1 cellular context compared by ENCODE assay signal in the genomic region with DNA sequence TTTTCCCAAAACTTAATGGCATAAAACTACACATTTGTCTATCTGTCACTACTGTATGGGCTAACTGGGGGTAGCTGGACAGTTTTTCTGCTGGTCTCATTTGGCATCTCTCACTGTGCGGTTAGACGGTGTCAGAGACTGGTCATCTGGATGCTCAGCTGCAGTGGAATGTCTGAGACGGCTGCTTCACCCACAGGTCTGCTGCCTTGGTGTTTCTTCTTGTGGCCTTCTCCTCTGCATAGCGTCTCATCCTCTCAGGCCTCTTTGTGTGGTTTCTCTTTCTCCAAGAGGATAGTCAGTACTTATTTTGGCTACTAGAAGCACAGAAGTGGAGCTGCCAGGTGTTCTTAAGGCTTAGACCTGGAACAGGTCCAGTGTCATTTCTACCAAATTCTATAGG.
TF ChIP-seq lines count a peak whose summit lies in the region.

No MANE protein-coding gene starts in this region.

TF ChIP-seq in SK-N-SH, 30 proteins besides CTCF, POLR2A, EP300 and RAD21 (continued from another document):
- TF ChIP-seq, protein P1, sequence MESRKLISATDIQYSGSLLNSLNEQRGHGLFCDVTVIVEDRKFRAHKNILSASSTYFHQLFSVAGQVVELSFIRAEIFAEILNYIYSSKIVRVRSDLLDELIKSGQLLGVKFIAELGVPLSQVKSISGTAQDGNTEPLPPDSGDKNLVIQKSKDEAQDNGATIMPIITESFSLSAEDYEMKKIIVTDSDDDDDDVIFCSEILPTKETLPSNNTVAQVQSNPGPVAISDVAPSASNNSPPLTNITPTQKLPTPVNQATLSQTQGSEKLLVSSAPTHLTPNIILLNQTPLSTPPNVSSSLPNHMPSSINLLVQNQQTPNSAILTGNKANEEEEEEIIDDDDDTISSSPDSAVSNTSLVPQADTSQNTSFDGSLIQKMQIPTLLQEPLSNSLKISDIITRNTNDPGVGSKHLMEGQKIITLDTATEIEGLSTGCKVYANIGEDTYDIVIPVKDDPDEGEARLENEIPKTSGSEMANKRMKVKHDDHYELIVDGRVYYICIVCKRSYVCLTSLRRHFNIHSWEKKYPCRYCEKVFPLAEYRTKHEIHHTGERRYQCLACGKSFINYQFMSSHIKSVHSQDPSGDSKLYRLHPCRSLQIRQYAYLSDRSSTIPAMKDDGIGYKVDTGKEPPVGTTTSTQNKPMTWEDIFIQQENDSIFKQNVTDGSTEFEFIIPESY (IDR thresholded peaks at IDR 0.05; ENCODE audit: borderline replicate concordance, low read depth), result no peak
- TF ChIP-seq RFX5 (IDR thresholded peaks at IDR 0.05; ENCODE audit: low read length), result no peak
- no peak for TF ChIP-seq ELF1 (IDR thresholded peaks at IDR 0.05)
- no peak for TF ChIP-seq SMC3 (IDR thresholded peaks at IDR 0.05; ENCODE audit: low read depth, low read length)
- TF ChIP-seq MXI1 (IDR thresholded peaks at IDR 0.05; ENCODE audit: low read depth, low read length), result no peak
- TF ChIP-seq NFIC (IDR thresholded peaks at IDR 0.05; ENCODE audit: borderline replicate concordance), result no peak
- no peak for TF ChIP-seq TCF12 (IDR thresholded peaks at IDR 0.05)
